1 cellular context compared by ENCODE assay signal in the genomic region with DNA sequence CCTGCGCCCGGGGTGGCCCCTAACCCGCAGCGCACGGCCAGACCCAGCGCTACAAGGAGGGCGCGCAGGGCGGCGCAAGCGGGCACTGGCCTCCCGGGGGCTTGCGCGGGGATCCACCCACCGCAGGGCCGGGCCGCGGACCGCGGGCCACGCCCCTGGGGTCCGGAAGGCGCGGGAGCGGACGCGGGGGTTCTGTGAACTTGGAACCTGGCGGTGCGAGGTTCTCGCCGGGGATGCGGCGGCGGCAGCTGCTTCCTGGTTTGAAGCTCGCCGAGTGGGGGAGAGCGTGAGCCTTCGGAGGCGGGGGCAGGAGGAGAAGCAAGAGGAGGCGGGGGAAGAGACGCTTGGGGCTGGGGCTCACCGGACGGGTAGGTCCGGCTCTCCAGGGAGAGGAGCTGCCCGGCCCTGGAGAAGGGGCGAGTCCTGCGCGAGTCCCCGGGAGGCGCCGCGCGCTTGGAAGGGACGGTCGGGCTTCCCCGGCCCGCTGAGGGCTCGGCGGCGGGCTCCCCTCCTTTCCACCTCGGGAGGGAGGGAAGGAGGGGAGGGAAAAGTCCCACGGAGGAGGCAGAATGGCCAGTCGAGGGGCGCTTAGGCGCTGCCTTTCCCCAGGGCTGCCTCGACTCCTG.
TF ChIP-seq lines count a peak whose summit lies in the region.

TSS of gene PRKCH (plus strand) at position 195 of the 626 bp plus-strand sequence. CDS start 523 bp downstream, outside the sequence.

TF ChIP-seq in WTC11, 78 proteins besides CTCF, POLR2A, EP300 and RAD21 (continued from another document and continues in another):
- TF ChIP-seq ARID4B (CRISPR knock-in tag; IDR thresholded peaks at IDR 0.05; ENCODE audit: borderline replicate concordance) = no peak
- TF ChIP-seq OVOL2 (CRISPR knock-in tag; IDR thresholded peaks at IDR 0.05; ENCODE audit: borderline replicate concordance) = no peak
- TF ChIP-seq GABPB1 (CRISPR knock-in tag; IDR thresholded peaks at IDR 0.05) = no peak
- TF ChIP-seq, protein P1, sequence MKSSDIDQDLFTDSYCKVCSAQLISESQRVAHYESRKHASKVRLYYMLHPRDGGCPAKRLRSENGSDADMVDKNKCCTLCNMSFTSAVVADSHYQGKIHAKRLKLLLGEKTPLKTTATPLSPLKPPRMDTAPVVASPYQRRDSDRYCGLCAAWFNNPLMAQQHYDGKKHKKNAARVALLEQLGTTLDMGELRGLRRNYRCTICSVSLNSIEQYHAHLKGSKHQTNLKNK (CRISPR knock-in tag; IDR thresholded peaks at IDR 0.05) = no peak
- TF ChIP-seq, protein P2, sequence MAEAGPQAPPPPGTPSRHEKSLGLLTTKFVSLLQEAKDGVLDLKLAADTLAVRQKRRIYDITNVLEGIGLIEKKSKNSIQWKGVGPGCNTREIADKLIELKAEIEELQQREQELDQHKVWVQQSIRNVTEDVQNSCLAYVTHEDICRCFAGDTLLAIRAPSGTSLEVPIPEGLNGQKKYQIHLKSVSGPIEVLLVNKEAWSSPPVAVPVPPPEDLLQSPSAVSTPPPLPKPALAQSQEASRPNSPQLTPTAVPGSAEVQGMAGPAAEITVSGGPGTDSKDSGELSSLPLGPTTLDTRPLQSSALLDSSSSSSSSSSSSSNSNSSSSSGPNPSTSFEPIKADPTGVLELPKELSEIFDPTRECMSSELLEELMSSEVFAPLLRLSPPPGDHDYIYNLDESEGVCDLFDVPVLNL (CRISPR knock-in tag; IDR thresholded peaks at IDR 0.05; ENCODE audit: borderline replicate concordance, low read depth) = no peak
- no peak for TF ChIP-seq TCF7 (CRISPR knock-in tag; IDR thresholded peaks at IDR 0.05; ENCODE audit: low read depth)
- no peak for TF ChIP-seq TEAD1 (CRISPR knock-in tag; IDR thresholded peaks at IDR 0.05)
- TF ChIP-seq, protein P3, sequence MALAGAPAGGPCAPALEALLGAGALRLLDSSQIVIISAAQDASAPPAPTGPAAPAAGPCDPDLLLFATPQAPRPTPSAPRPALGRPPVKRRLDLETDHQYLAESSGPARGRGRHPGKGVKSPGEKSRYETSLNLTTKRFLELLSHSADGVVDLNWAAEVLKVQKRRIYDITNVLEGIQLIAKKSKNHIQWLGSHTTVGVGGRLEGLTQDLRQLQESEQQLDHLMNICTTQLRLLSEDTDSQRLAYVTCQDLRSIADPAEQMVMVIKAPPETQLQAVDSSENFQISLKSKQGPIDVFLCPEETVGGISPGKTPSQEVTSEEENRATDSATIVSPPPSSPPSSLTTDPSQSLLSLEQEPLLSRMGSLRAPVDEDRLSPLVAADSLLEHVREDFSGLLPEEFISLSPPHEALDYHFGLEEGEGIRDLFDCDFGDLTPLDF (CRISPR knock-in tag; IDR thresholded peaks at IDR 0.05) = no peak
- TF ChIP-seq IRF2 (CRISPR knock-in tag; IDR thresholded peaks at IDR 0.05; ENCODE audit: borderline replicate concordance, low read depth) = no peak
- TF ChIP-seq FOXP1 (CRISPR knock-in tag; IDR thresholded peaks at IDR 0.05; ENCODE audit: borderline replicate concordance) = peak; percentile 50; the same call in 1 of the 2 replicates
- no peak for TF ChIP-seq JAZF1 (CRISPR knock-in tag; IDR thresholded peaks at IDR 0.05)
- TF ChIP-seq NR3C1 (CRISPR knock-in tag; conservative IDR thresholded peaks at IDR 0.05; ENCODE audit: low read depth) = no peak
- no peak for TF ChIP-seq NR2C2 (CRISPR knock-in tag; IDR thresholded peaks at IDR 0.05)
- TF ChIP-seq, protein P4, sequence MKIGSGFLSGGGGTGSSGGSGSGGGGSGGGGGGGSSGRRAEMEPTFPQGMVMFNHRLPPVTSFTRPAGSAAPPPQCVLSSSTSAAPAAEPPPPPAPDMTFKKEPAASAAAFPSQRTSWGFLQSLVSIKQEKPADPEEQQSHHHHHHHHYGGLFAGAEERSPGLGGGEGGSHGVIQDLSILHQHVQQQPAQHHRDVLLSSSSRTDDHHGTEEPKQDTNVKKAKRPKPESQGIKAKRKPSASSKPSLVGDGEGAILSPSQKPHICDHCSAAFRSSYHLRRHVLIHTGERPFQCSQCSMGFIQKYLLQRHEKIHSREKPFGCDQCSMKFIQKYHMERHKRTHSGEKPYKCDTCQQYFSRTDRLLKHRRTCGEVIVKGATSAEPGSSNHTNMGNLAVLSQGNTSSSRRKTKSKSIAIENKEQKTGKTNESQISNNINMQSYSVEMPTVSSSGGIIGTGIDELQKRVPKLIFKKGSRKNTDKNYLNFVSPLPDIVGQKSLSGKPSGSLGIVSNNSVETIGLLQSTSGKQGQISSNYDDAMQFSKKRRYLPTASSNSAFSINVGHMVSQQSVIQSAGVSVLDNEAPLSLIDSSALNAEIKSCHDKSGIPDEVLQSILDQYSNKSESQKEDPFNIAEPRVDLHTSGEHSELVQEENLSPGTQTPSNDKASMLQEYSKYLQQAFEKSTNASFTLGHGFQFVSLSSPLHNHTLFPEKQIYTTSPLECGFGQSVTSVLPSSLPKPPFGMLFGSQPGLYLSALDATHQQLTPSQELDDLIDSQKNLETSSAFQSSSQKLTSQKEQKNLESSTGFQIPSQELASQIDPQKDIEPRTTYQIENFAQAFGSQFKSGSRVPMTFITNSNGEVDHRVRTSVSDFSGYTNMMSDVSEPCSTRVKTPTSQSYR (CRISPR knock-in tag; IDR thresholded peaks at IDR 0.05) = no peak
- no peak for TF ChIP-seq IRF1 (CRISPR knock-in tag; IDR thresholded peaks at IDR 0.05)
- no peak for TF ChIP-seq ZNF416 (CRISPR knock-in tag; IDR thresholded peaks at IDR 0.05)
- TF ChIP-seq ZNF423 (CRISPR knock-in tag; IDR thresholded peaks at IDR 0.05) = peak; percentile 94
- 0 out of 2 replicates have a peak, but pooled peaks have one; percentile 12 for TF ChIP-seq NFYB (CRISPR knock-in tag; conservative IDR thresholded peaks at IDR 0.05; ENCODE audit: low read depth)
- TF ChIP-seq, protein P5, sequence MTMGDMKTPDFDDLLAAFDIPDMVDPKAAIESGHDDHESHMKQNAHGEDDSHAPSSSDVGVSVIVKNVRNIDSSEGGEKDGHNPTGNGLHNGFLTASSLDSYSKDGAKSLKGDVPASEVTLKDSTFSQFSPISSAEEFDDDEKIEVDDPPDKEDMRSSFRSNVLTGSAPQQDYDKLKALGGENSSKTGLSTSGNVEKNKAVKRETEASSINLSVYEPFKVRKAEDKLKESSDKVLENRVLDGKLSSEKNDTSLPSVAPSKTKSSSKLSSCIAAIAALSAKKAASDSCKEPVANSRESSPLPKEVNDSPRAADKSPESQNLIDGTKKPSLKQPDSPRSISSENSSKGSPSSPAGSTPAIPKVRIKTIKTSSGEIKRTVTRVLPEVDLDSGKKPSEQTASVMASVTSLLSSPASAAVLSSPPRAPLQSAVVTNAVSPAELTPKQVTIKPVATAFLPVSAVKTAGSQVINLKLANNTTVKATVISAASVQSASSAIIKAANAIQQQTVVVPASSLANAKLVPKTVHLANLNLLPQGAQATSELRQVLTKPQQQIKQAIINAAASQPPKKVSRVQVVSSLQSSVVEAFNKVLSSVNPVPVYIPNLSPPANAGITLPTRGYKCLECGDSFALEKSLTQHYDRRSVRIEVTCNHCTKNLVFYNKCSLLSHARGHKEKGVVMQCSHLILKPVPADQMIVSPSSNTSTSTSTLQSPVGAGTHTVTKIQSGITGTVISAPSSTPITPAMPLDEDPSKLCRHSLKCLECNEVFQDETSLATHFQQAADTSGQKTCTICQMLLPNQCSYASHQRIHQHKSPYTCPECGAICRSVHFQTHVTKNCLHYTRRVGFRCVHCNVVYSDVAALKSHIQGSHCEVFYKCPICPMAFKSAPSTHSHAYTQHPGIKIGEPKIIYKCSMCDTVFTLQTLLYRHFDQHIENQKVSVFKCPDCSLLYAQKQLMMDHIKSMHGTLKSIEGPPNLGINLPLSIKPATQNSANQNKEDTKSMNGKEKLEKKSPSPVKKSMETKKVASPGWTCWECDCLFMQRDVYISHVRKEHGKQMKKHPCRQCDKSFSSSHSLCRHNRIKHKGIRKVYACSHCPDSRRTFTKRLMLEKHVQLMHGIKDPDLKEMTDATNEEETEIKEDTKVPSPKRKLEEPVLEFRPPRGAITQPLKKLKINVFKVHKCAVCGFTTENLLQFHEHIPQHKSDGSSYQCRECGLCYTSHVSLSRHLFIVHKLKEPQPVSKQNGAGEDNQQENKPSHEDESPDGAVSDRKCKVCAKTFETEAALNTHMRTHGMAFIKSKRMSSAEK (CRISPR knock-in tag; IDR thresholded peaks at IDR 0.05; ENCODE audit: borderline replicate concordance) = no peak
- 0 out of 2 replicates have a peak, but pooled peaks have one; percentile 39 for TF ChIP-seq CBFB (CRISPR knock-in tag; IDR thresholded peaks at IDR 0.05; ENCODE audit: low read depth)
- TF ChIP-seq ZNF263 (CRISPR knock-in tag; IDR thresholded peaks at IDR 0.05; ENCODE audit: low read depth) = no peak
- TF ChIP-seq ZNF396 (CRISPR knock-in tag; IDR thresholded peaks at IDR 0.05; ENCODE audit: borderline replicate concordance) = no peak
- no peak for TF ChIP-seq ZNF121 (CRISPR knock-in tag; IDR thresholded peaks at IDR 0.05)
- no peak for TF ChIP-seq ELF4 (CRISPR knock-in tag; IDR thresholded peaks at IDR 0.05; ENCODE audit: low read depth)
- TF ChIP-seq ZBTB43 (CRISPR knock-in tag; IDR thresholded peaks at IDR 0.05) = no peak
- TF ChIP-seq MXD4 (CRISPR knock-in tag; IDR thresholded peaks at IDR 0.05; ENCODE audit: borderline replicate concordance) = no peak
- TF ChIP-seq, protein P6, sequence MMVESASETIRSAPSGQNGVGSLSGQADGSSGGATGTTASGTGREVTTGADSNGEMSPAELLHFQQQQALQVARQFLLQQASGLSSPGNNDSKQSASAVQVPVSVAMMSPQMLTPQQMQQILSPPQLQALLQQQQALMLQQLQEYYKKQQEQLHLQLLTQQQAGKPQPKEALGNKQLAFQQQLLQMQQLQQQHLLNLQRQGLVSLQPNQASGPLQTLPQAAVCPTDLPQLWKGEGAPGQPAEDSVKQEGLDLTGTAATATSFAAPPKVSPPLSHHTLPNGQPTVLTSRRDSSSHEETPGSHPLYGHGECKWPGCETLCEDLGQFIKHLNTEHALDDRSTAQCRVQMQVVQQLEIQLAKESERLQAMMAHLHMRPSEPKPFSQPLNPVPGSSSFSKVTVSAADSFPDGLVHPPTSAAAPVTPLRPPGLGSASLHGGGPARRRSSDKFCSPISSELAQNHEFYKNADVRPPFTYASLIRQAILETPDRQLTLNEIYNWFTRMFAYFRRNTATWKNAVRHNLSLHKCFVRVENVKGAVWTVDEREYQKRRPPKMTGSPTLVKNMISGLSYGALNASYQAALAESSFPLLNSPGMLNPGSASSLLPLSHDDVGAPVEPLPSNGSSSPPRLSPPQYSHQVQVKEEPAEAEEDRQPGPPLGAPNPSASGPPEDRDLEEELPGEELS (CRISPR knock-in tag; IDR thresholded peaks at IDR 0.05) = no peak
- TF ChIP-seq NR1H2 (CRISPR knock-in tag; IDR thresholded peaks at IDR 0.05) = no peak
- TF ChIP-seq MLX (CRISPR knock-in tag; IDR thresholded peaks at IDR 0.05) = no peak
